Comparison of ENCODE assay signal across 8 cellular contexts in genomic region chr2:113977660-113978523, GRCh38.
DNase-seq lines count a peak whose midpoint lies in the region; ATAC-seq and TF ChIP-seq lines count a peak whose summit lies in the region.

No MANE protein-coding gene starts in this region.

- TF ChIP-seq CTCF in body of pancreas (IDR thresholded peaks at IDR 0.05) = peak in 6 of 7 experiments; percentile 20 to 80 (median 65)
- no peak for TF ChIP-seq CTCF in GM20000 (IDR thresholded peaks at IDR 0.05; ENCODE audit: extremely low read depth, missing control alignments)

- H3K36me3 ChIP-seq in body of pancreas (replicated peaks in 1 of 2; ENCODE audit: insufficient read depth in 1 of 2, low read depth in 2 of 2) = no peaks in the 10 kb centered on the region

- peaks cover 9% of the 10 kb centered on the region for H3K4me1 Mint-ChIP-seq in memory B cell

- peak; percentile 92 for ATAC-seq in body of pancreas
- ATAC-seq in memory B cell (ENCODE audit: low read depth) = peak; percentile 27
- ATAC-seq in GM19455 (IDR thresholded peaks at IDR 0.05; ENCODE audit: unreplicated experiment) = no peak

- intact Hi-C loops in body of pancreas (cut with DNase I) = no loop called here

- WGBS in body of pancreas, 2 donors = 21 to 26% methylated on average over 15 to 16 of the region's 16 CpGs

- H3K27ac Mint-ChIP-seq in memory B cell = no peak overlapping the region

- no peaks in the 10 kb centered on the region for H3K9me3 Mint-ChIP-seq in memory B cell

- no peak overlapping the region for H3K4me3 Mint-ChIP-seq in memory B cell

- no peaks in the 10 kb centered on the region for H3K27me3 Mint-ChIP-seq in memory B cell

- DNase-seq in DMS53 (lab: John Stamatoyannopoulos, UW) (peak; percentile 93), NCI-H128 (lab: John Stamatoyannopoulos, UW; ENCODE audit: unreplicated experiment) (peak; percentile 42), body of pancreas (peak; percentile 42 to 77 (median 58)), memory B cell (ENCODE audit: low spot score in 2 of 2) (no peak), GM20000 (ENCODE audit: low spot score) (no peak), KG1 (lab: John Stamatoyannopoulos, UW) (no peak), GDM1 (lab: John Stamatoyannopoulos, UW) (no peak)

- H3K36me3 Mint-ChIP-seq in memory B cell = peaks cover 16% of the 10 kb centered on the region

- no peaks in the 10 kb centered on the region for H3K9me3 ChIP-seq in body of pancreas

- H3K4me3 ChIP-seq in body of pancreas = no peak overlapping the region

- TF ChIP-seq POLR2A in body of pancreas (IDR thresholded peaks at IDR 0.05) = peak in 2 of 3 donors; percentile 16 to 46

- peak overlapping the region; percentile 66 to 89 (median 80) for H3K27ac ChIP-seq in body of pancreas

- peaks cover 19% of the 10 kb centered on the region for H3K4me1 ChIP-seq in body of pancreas

- H3K27me3 ChIP-seq in body of pancreas = no peaks in the 10 kb centered on the region

Comparison
In these comparisons a context has a peak if more than half of its experiments do, and no peak if none do; other contexts are left out.
1. DNase-seq: peak in DMS53 (single experiment), NCI-H128 (single experiment) and body of pancreas (4 of 4); none in memory B cell (0 of 2), GM20000 (single experiment), KG1 (single experiment) and GDM1 (single experiment).